29 cellular contexts compared by ENCODE assay signal in genomic region chr1:108916788-108917187, GRCh38. TPM values are rescaled to one million over a fixed set of nuclear protein-coding genes. Genes with fewer than 3 reads are reported as not detected.
"Had no signal": no experiment of that assay in that cellular context is flagged by ENCODE, and none has a peak within 500 bp of the region (broad histone marks: within the 10 kb centered on the region; RNA-seq: fewer than 3 reads in every experiment).

No MANE protein-coding gene starts in this region.

- H3K27me3 Mint-ChIP-seq: dendritic cell treated with granulocyte-macrophage colony-stimulating factor and Interleukin-4, amounts not matched to agents 40 ng/mL and 50 ng/mL, for 4 days; effector memory CD8-positive, alpha-beta T cell had no signal

- H3K9me3 ChIP-seq: colonic mucosa, esophagus squamous epithelium, gastrocnemius medialis, heart right ventricle, left lung, lower lobe of right lung, mucosa of descending colon had no signal

- H3K27ac ChIP-seq: colonic mucosa, epithelial cell of prostate, esophagus squamous epithelium, gastrocnemius medialis, heart right ventricle, left lung, lower lobe of right lung had no signal

- H3K27ac Mint-ChIP-seq: dendritic cell treated with granulocyte-macrophage colony-stimulating factor and Interleukin-4, amounts not matched to agents 40 ng/mL and 50 ng/mL, for 4 days; effector memory CD8-positive, alpha-beta T cell; endodermal cell; mesothelial cell of epicardium had no signal

- FAIRE-seq: endometrium, islet of Langerhans, keratinocyte had no signal

- H3K27me3 ChIP-seq: colonic mucosa, esophagus squamous epithelium, gastrocnemius medialis, heart right ventricle, left lung had no signal

- H3K9me3 Mint-ChIP-seq: dendritic cell treated with granulocyte-macrophage colony-stimulating factor and Interleukin-4, amounts not matched to agents 40 ng/mL and 50 ng/mL, for 4 days; effector memory CD8-positive, alpha-beta T cell; endodermal cell; mesothelial cell of epicardium had no signal

- H3K4me1 Mint-ChIP-seq: endodermal cell had no signal

- ATAC-seq: effector memory CD8-positive, alpha-beta T cell; esophagus mucosa; gastrocnemius medialis; heart right ventricle; left cardiac atrium; left lung; left ventricle myocardium superior; lower lobe of right lung; mucosa of descending colon had no signal

- H3K4me3 Mint-ChIP-seq: dendritic cell treated with granulocyte-macrophage colony-stimulating factor and Interleukin-4, amounts not matched to agents 40 ng/mL and 50 ng/mL, for 4 days; effector memory CD8-positive, alpha-beta T cell; endodermal cell; mesothelial cell of epicardium had no signal

- H3K4me1 ChIP-seq: colonic mucosa, esophagus squamous epithelium, left lung, lower lobe of right lung had no signal

- DNase-seq: colonic mucosa; cortex of kidney; effector CD8-positive, alpha-beta T cell; effector memory CD8-positive, alpha-beta T cell; endodermal cell; erythroblast; esophagus squamous epithelium; foreskin fibroblast; foreskin melanocyte; gastrocnemius medialis; glutamatergic neuron; head of caudate nucleus; heart right ventricle; hippocampal formation; left cardiac atrium; left lung; left ventricle myocardium superior; lower lobe of right lung; mesenchymal stem cell; mucosa of descending colon had no signal

- H3K4me3 ChIP-seq: colonic mucosa, esophagus squamous epithelium, gastrocnemius medialis, heart right ventricle, left lung, lower lobe of right lung, mucosa of descending colon had no signal

- H3K36me3 ChIP-seq: colonic mucosa had no signal

RNA-seq across cellular contexts. Expression of gene AKNAD1, which starts 59.9 kb away (rescaled TPM):
- total RNA-seq: colonic mucosa, glomerular endothelial cell, heart right ventricle, left cardiac atrium, left lung, left ventricle myocardium superior, mesenteric fat pad, mesothelial cell of epicardium had no signal
